ENCODE assay signal across 9 cellular contexts in genomic region chr1:61051455-61052392, GRCh38. TPM values are rescaled to one million over a fixed set of nuclear protein-coding genes. Genes with fewer than 3 reads are reported as not detected.
A peak's percentile ranks its signal among the peaks of the same experiment; 100 is the strongest.
DNase-seq lines count a peak whose midpoint lies in the region; ATAC-seq and TF ChIP-seq lines count a peak whose summit lies in the region.
"Had no signal": no experiment of that assay in that cellular context is flagged by ENCODE, and none has a peak within 500 bp of the region (broad histone marks: within the 10 kb centered on the region; RNA-seq: fewer than 3 reads in every experiment).

No MANE protein-coding gene starts in this region.

- H3K27me3 Mint-ChIP-seq in stimulated activated naive CD8-positive, alpha-beta T cell treated with anti-CD3 and anti-CD28 coated beads, Interleukin-15, Interleukin-2, amounts not matched to agents 100 ng/mL and 50 ng/mL, for 24 hours = peaks cover 61% of the 10 kb centered on the region
- H3K27me3 Mint-ChIP-seq in endodermal cell (ENCODE audit: insufficient read depth) (peaks cover 66% of the 10 kb centered on the region), naive B cell (peaks cover 60 to 65% (median 64%) of the 10 kb centered on the region in 3 donors)

- no peaks in the 10 kb centered on the region for H3K36me3 ChIP-seq in endodermal cell (ENCODE audit: control insufficient read depth, insufficient read depth, low read length)
- H3K36me3 ChIP-seq in aorta (ENCODE audit: control insufficient read depth in 1 of 2, insufficient read depth in 2 of 2, low read length in 1 of 2) = no peaks in the 10 kb centered on the region

- peak overlapping the region; percentile 68 for H3K4me3 Mint-ChIP-seq in stimulated activated naive CD8-positive, alpha-beta T cell treated with anti-CD3 and anti-CD28 coated beads, Interleukin-15, Interleukin-2, amounts not matched to agents 100 ng/mL and 50 ng/mL, for 24 hours
- peak overlapping the region; percentile 61 for H3K4me3 Mint-ChIP-seq in endodermal cell
- H3K4me3 Mint-ChIP-seq in naive B cell = peak overlapping the region; percentile 59 to 92 (median 79)

- no peak overlapping the region for H3K27ac ChIP-seq in endodermal cell (ENCODE audit: low read depth, low read length)
- H3K27ac ChIP-seq in aorta (ENCODE audit: low read depth in 1 of 2, low read length in 2 of 2) = peak overlapping the region; percentile 92 to 96

- peaks cover 31% of the 10 kb centered on the region for H3K4me1 Mint-ChIP-seq in stimulated activated naive CD8-positive, alpha-beta T cell treated with anti-CD3 and anti-CD28 coated beads, Interleukin-15, Interleukin-2, amounts not matched to agents 100 ng/mL and 50 ng/mL, for 24 hours (ENCODE audit: low read depth)
- H3K4me1 Mint-ChIP-seq in endodermal cell = peaks cover 32% of the 10 kb centered on the region
- H3K4me1 Mint-ChIP-seq in naive B cell = peaks cover 12 to 34% (median 33%) of the 10 kb centered on the region in 3 donors

- intact Hi-C loops in aorta (cut with DNase I) = loop anchor here (2.0 to 5.0 kb wide), 10 partner anchors 29 to 801 kb away; partner anchors contain the start of gene PATJ (in 1 of the 2)

- POLR2A ChIA-PET in GM10248 (lab: Yijun Ruan, JAX) = no interaction called here

- H3K27me3 ChIP-seq in endodermal cell (ENCODE audit: control insufficient read depth, insufficient read depth, low read length, poor library complexity, severe bottlenecking) (peaks cover 63% of the 10 kb centered on the region), aorta (ENCODE audit: control insufficient read depth in 1 of 2, insufficient read depth in 2 of 2, low read length in 1 of 2) (no peaks in the 10 kb centered on the region)

- no peak for ATAC-seq in stimulated activated naive CD8-positive, alpha-beta T cell treated with anti-CD3 and anti-CD28 coated beads, Interleukin-15, Interleukin-2, amounts not matched to agents 100 U/mL and 50 U/mL, for 24 hours
- no peak for ATAC-seq in naive B cell (ENCODE audit: low read depth in 2 of 2)
- ATAC-seq in aorta (ENCODE audit: low FRiP score) = no peak
- no peak for ATAC-seq in GM19035 (IDR thresholded peaks at IDR 0.05; ENCODE audit: unreplicated experiment)

- H3K9me3 Mint-ChIP-seq in stimulated activated naive CD8-positive, alpha-beta T cell treated with anti-CD3 and anti-CD28 coated beads, Interleukin-15, Interleukin-2, amounts not matched to agents 100 ng/mL and 50 ng/mL, for 24 hours = no peaks in the 10 kb centered on the region
- no peaks in the 10 kb centered on the region for H3K9me3 Mint-ChIP-seq in endodermal cell
- H3K9me3 Mint-ChIP-seq in naive B cell = peaks cover 0 to 2% (median 0%) of the 10 kb centered on the region in 7 donors

- CTCF ChIA-PET in GM10248 (lab: Yijun Ruan, JAX) = interaction anchor here (1.0 to 3.7 kb wide), 4 partner anchors 8 to 203 kb away, joined by 3 to 24 read pairs (median 8); no protein-coding TSS in a partner anchor

- no peak for DNase-seq in stimulated activated naive CD8-positive, alpha-beta T cell treated with anti-CD3 and anti-CD28 coated beads, Interleukin-15, Interleukin-2, amounts not matched to agents 100 U/mL and 50 U/mL, for 24 hours
- DNase-seq in endodermal cell (peak; percentile 84), naive B cell (no peak), aorta (peak in 1 of 2 donors; percentile 63), DMS79 treated with DMSO at 0.1 percent for 48 hours (lab: John Stamatoyannopoulos, UW) (no peak), GM10248 (ENCODE audit: extremely low spot score) (no peak)
- DNase-seq: occipital lobe had no signal

- TF ChIP-seq CTCF in endodermal cell (conservative IDR thresholded peaks at IDR 0.05) (no peak), GM10248 (IDR thresholded peaks at IDR 0.05; ENCODE audit: control extremely low read depth, extremely low read depth, low read depth, missing control alignments) (no peak)

- H3K36me3 Mint-ChIP-seq in stimulated activated naive CD8-positive, alpha-beta T cell treated with anti-CD3 and anti-CD28 coated beads, Interleukin-15, Interleukin-2, amounts not matched to agents 100 ng/mL and 50 ng/mL, for 24 hours (ENCODE audit: low read depth) = no peaks in the 10 kb centered on the region
- H3K36me3 Mint-ChIP-seq in endodermal cell (ENCODE audit: low read depth) (no peaks in the 10 kb centered on the region), naive B cell (no peaks in the 10 kb centered on the region)

- H3K4me1 ChIP-seq in endodermal cell (ENCODE audit: control insufficient read depth, insufficient read depth, low read length) = peaks cover 2% of the 10 kb centered on the region
- peaks cover 0 to 11% of the 10 kb centered on the region in 2 donors for H3K4me1 ChIP-seq in aorta (ENCODE audit: control insufficient read depth in 1 of 2, insufficient read depth in 2 of 2, low read length in 2 of 2)

- no peak overlapping the region for H3K27ac Mint-ChIP-seq in stimulated activated naive CD8-positive, alpha-beta T cell treated with anti-CD3 and anti-CD28 coated beads, Interleukin-15, Interleukin-2, amounts not matched to agents 100 ng/mL and 50 ng/mL, for 24 hours
- no peak overlapping the region for H3K27ac Mint-ChIP-seq in endodermal cell
- H3K27ac Mint-ChIP-seq in naive B cell = peak overlapping the region in 2 of 6 donors; percentile 47 to 56

- no peaks in the 10 kb centered on the region for H3K9me3 ChIP-seq in endodermal cell (ENCODE audit: control insufficient read depth, low read length)
- H3K9me3 ChIP-seq in aorta (ENCODE audit: control insufficient read depth, low read length) = no peaks in the 10 kb centered on the region

- H3K9ac ChIP-seq in endodermal cell (ENCODE audit: extremely low read depth, low read length, poor library complexity, severe bottlenecking) = no peak overlapping the region

- H3K4me3 ChIP-seq in endodermal cell (ENCODE audit: low read length) (peak overlapping the region; percentile 75), aorta (ENCODE audit: low read length in 2 of 2) (peak overlapping the region; percentile 83 to 93)

- 4 to 6% methylated on average over 16 to 26 of the region's 26 CpGs for WGBS in endodermal cell (ENCODE audit: insufficient coverage in 1 of 2, insufficient read length in 1 of 2), 2 experiments
- WGBS in aorta, 2 donors = 8 to 11% methylated on average over 26 of the region's 26 CpGs

RNA-seq across cellular contexts. Expression of gene NFIA, which starts 30.6 kb away (rescaled TPM):
- total RNA-seq in endodermal cell = 1 to 10 TPM; 2.3 to 3.8 TPM
- 3.7 TPM for polyA plus RNA-seq in endodermal cell (2013, experiment 1 of 2)
- polyA plus RNA-seq in endodermal cell (2013, experiment 2 of 2) = 5.1 TPM
- polyA plus RNA-seq in naive B cell (ENCODE audit: low read depth in 6 of 6) = 1 to 10 TPM in 4 of 6 donors, under 1 TPM in 2; 0.77 to 5.7 (median 1.4) TPM
- 100 to 1,000 TPM; 139 to 221 TPM for total RNA-seq in aorta
- polyA plus RNA-seq in aorta = 10 to 100 TPM; 15.3 to 25.7 TPM

Comparison
In these comparisons a context has a peak if more than half of its experiments do, and no peak if none do; other contexts are left out.
1. RNA of gene NFIA, which starts 30.6 kb away (total RNA-seq): 139 to 221 TPM in aorta; 2.3 to 3.8 TPM in endodermal cell; every median in the first group is over 10 times any median in the second.
2. Peak in every context shown above with its lines, with median percentiles within 50 percentile points of each other: H3K4me3 Mint-ChIP-seq.